In the genomic region with DNA sequence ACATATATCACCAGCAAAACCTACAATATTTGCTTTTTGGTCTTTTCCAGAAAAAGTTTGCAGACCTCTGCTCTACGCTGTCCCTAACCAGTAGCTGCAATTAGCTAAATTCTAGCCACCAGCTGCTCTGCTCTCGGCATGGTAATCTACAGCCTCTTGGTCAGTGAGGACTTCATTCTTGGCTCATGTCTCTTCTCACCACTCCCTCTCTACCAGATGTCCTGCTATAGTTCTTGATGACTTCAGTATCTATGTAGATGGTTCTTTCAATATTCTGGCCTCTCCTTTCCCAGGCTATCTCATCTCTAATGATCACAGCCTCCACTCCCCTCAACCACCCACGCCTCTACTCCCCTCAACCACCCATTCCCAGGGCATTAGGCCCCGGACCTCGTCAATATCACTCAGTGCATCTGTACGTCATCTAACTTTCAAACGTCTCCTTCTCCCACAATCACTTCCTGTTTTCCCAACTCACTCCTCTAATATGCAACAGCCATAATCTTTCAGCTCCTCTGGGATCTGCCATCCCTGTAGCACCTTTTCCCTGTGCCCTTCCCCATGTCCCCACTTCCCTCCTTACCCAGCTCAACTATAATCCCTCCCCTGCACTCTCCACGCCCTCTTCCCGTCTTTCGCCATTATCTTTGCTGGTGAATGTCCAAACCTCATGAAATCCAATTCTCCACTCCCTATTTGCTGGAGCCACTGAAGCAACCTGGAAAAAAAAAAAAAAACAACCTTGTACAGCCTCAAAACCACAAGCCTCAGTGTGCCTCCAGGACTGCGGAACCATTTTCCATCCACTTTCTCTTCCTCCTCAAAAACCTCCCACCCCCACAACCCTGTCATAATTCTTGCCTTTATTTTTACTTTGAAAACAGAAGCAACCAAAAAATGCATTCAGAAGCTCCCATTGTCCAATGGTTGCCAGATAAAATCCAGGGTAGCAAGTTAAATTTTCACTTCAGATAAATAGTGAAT, we compare ENCODE assay signal across 1 cellular context.
TF ChIP-seq lines count a peak whose summit lies in the region.

No MANE protein-coding gene starts in this region.

TF ChIP-seq in K562, 482 proteins besides CTCF, POLR2A, EP300 and RAD21 (continued from another document and continues in another):
- TF ChIP-seq ZNF311 (CRISPR knock-in tag; IDR thresholded peaks at IDR 0.05) (no peak), CREB1 (IDR thresholded peaks at IDR 0.05) (no peak), CREB1 (CRISPR knock-in tag; IDR thresholded peaks at IDR 0.05) (0 out of 2 replicates have a peak, but pooled peaks have one; percentile 17), TRIM28 (IDR thresholded peaks at IDR 0.05) (no peak), TCFL5 (CRISPR knock-in tag; conservative IDR thresholded peaks at IDR 0.05) (no peak), ZNF780A (CRISPR knock-in tag; IDR thresholded peaks at IDR 0.05) (no peak), ZNF23 (CRISPR knock-in tag; IDR thresholded peaks at IDR 0.05) (no peak), MEF2D (tag; conservative IDR thresholded peaks at IDR 0.05; ENCODE audit: low read depth) (peak; percentile 58; the same call in 1 of the 2 replicates), EGR1 (conservative IDR thresholded peaks at IDR 0.05) (peak; percentile 92), SNIP1 (IDR thresholded peaks at IDR 0.05; ENCODE audit: low read depth) (no peak), NONO (IDR thresholded peaks at IDR 0.05; ENCODE audit: low read depth in 2 of 2, low read length in 1 of 2) (no peak), PRMT5 (CRISPR knock-in tag; IDR thresholded peaks at IDR 0.05) (no peak), HNRNPUL1 (IDR thresholded peaks at IDR 0.05; ENCODE audit: low read length) (no peak), RBM17 (IDR thresholded peaks at IDR 0.05; ENCODE audit: borderline replicate concordance, low read depth, low read length) (no peak), ZNF3 (CRISPR knock-in tag; IDR thresholded peaks at IDR 0.05) (no peak), MCM5 (IDR thresholded peaks at IDR 0.05; ENCODE audit: low read depth) (no peak), MTA1 (IDR thresholded peaks at IDR 0.05; ENCODE audit: borderline replicate concordance) (no peak), NBN (IDR thresholded peaks at IDR 0.05; ENCODE audit: low read depth) (no peak)
- TF ChIP-seq, protein P1, sequence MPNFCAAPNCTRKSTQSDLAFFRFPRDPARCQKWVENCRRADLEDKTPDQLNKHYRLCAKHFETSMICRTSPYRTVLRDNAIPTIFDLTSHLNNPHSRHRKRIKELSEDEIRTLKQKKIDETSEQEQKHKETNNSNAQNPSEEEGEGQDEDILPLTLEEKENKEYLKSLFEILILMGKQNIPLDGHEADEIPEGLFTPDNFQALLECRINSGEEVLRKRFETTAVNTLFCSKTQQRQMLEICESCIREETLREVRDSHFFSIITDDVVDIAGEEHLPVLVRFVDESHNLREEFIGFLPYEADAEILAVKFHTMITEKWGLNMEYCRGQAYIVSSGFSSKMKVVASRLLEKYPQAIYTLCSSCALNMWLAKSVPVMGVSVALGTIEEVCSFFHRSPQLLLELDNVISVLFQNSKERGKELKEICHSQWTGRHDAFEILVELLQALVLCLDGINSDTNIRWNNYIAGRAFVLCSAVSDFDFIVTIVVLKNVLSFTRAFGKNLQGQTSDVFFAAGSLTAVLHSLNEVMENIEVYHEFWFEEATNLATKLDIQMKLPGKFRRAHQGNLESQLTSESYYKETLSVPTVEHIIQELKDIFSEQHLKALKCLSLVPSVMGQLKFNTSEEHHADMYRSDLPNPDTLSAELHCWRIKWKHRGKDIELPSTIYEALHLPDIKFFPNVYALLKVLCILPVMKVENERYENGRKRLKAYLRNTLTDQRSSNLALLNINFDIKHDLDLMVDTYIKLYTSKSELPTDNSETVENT (CRISPR knock-in tag; IDR thresholded peaks at IDR 0.05), result no peak
- TF ChIP-seq, protein P2, sequence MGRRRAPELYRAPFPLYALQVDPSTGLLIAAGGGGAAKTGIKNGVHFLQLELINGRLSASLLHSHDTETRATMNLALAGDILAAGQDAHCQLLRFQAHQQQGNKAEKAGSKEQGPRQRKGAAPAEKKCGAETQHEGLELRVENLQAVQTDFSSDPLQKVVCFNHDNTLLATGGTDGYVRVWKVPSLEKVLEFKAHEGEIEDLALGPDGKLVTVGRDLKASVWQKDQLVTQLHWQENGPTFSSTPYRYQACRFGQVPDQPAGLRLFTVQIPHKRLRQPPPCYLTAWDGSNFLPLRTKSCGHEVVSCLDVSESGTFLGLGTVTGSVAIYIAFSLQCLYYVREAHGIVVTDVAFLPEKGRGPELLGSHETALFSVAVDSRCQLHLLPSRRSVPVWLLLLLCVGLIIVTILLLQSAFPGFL (CRISPR knock-in tag; IDR thresholded peaks at IDR 0.05), result no peak
- TF ChIP-seq, protein P3, sequence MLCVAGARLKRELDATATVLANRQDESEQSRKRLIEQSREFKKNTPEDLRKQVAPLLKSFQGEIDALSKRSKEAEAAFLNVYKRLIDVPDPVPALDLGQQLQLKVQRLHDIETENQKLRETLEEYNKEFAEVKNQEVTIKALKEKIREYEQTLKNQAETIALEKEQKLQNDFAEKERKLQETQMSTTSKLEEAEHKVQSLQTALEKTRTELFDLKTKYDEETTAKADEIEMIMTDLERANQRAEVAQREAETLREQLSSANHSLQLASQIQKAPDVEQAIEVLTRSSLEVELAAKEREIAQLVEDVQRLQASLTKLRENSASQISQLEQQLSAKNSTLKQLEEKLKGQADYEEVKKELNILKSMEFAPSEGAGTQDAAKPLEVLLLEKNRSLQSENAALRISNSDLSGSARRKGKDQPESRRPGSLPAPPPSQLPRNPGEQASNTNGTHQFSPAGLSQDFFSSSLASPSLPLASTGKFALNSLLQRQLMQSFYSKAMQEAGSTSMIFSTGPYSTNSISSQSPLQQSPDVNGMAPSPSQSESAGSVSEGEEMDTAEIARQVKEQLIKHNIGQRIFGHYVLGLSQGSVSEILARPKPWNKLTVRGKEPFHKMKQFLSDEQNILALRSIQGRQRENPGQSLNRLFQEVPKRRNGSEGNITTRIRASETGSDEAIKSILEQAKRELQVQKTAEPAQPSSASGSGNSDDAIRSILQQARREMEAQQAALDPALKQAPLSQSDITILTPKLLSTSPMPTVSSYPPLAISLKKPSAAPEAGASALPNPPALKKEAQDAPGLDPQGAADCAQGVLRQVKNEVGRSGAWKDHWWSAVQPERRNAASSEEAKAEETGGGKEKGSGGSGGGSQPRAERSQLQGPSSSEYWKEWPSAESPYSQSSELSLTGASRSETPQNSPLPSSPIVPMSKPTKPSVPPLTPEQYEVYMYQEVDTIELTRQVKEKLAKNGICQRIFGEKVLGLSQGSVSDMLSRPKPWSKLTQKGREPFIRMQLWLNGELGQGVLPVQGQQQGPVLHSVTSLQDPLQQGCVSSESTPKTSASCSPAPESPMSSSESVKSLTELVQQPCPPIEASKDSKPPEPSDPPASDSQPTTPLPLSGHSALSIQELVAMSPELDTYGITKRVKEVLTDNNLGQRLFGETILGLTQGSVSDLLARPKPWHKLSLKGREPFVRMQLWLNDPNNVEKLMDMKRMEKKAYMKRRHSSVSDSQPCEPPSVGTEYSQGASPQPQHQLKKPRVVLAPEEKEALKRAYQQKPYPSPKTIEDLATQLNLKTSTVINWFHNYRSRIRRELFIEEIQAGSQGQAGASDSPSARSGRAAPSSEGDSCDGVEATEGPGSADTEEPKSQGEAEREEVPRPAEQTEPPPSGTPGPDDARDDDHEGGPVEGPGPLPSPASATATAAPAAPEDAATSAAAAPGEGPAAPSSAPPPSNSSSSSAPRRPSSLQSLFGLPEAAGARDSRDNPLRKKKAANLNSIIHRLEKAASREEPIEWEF (CRISPR knock-in tag; IDR thresholded peaks at IDR 0.05), result peak; percentile 22; the same call in 1 of the 2 replicates
- TF ChIP-seq, protein P4, sequence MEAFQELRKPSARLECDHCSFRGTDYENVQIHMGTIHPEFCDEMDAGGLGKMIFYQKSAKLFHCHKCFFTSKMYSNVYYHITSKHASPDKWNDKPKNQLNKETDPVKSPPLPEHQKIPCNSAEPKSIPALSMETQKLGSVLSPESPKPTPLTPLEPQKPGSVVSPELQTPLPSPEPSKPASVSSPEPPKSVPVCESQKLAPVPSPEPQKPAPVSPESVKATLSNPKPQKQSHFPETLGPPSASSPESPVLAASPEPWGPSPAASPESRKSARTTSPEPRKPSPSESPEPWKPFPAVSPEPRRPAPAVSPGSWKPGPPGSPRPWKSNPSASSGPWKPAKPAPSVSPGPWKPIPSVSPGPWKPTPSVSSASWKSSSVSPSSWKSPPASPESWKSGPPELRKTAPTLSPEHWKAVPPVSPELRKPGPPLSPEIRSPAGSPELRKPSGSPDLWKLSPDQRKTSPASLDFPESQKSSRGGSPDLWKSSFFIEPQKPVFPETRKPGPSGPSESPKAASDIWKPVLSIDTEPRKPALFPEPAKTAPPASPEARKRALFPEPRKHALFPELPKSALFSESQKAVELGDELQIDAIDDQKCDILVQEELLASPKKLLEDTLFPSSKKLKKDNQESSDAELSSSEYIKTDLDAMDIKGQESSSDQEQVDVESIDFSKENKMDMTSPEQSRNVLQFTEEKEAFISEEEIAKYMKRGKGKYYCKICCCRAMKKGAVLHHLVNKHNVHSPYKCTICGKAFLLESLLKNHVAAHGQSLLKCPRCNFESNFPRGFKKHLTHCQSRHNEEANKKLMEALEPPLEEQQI (IDR thresholded peaks at IDR 0.05), result no peak
- TF ChIP-seq, protein P5, sequence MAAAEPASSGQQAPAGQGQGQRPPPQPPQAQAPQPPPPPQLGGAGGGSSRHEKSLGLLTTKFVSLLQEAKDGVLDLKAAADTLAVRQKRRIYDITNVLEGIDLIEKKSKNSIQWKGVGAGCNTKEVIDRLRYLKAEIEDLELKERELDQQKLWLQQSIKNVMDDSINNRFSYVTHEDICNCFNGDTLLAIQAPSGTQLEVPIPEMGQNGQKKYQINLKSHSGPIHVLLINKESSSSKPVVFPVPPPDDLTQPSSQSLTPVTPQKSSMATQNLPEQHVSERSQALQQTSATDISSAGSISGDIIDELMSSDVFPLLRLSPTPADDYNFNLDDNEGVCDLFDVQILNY (CRISPR knock-in tag; IDR thresholded peaks at IDR 0.05), result no peak
- TF ChIP-seq, protein P6, sequence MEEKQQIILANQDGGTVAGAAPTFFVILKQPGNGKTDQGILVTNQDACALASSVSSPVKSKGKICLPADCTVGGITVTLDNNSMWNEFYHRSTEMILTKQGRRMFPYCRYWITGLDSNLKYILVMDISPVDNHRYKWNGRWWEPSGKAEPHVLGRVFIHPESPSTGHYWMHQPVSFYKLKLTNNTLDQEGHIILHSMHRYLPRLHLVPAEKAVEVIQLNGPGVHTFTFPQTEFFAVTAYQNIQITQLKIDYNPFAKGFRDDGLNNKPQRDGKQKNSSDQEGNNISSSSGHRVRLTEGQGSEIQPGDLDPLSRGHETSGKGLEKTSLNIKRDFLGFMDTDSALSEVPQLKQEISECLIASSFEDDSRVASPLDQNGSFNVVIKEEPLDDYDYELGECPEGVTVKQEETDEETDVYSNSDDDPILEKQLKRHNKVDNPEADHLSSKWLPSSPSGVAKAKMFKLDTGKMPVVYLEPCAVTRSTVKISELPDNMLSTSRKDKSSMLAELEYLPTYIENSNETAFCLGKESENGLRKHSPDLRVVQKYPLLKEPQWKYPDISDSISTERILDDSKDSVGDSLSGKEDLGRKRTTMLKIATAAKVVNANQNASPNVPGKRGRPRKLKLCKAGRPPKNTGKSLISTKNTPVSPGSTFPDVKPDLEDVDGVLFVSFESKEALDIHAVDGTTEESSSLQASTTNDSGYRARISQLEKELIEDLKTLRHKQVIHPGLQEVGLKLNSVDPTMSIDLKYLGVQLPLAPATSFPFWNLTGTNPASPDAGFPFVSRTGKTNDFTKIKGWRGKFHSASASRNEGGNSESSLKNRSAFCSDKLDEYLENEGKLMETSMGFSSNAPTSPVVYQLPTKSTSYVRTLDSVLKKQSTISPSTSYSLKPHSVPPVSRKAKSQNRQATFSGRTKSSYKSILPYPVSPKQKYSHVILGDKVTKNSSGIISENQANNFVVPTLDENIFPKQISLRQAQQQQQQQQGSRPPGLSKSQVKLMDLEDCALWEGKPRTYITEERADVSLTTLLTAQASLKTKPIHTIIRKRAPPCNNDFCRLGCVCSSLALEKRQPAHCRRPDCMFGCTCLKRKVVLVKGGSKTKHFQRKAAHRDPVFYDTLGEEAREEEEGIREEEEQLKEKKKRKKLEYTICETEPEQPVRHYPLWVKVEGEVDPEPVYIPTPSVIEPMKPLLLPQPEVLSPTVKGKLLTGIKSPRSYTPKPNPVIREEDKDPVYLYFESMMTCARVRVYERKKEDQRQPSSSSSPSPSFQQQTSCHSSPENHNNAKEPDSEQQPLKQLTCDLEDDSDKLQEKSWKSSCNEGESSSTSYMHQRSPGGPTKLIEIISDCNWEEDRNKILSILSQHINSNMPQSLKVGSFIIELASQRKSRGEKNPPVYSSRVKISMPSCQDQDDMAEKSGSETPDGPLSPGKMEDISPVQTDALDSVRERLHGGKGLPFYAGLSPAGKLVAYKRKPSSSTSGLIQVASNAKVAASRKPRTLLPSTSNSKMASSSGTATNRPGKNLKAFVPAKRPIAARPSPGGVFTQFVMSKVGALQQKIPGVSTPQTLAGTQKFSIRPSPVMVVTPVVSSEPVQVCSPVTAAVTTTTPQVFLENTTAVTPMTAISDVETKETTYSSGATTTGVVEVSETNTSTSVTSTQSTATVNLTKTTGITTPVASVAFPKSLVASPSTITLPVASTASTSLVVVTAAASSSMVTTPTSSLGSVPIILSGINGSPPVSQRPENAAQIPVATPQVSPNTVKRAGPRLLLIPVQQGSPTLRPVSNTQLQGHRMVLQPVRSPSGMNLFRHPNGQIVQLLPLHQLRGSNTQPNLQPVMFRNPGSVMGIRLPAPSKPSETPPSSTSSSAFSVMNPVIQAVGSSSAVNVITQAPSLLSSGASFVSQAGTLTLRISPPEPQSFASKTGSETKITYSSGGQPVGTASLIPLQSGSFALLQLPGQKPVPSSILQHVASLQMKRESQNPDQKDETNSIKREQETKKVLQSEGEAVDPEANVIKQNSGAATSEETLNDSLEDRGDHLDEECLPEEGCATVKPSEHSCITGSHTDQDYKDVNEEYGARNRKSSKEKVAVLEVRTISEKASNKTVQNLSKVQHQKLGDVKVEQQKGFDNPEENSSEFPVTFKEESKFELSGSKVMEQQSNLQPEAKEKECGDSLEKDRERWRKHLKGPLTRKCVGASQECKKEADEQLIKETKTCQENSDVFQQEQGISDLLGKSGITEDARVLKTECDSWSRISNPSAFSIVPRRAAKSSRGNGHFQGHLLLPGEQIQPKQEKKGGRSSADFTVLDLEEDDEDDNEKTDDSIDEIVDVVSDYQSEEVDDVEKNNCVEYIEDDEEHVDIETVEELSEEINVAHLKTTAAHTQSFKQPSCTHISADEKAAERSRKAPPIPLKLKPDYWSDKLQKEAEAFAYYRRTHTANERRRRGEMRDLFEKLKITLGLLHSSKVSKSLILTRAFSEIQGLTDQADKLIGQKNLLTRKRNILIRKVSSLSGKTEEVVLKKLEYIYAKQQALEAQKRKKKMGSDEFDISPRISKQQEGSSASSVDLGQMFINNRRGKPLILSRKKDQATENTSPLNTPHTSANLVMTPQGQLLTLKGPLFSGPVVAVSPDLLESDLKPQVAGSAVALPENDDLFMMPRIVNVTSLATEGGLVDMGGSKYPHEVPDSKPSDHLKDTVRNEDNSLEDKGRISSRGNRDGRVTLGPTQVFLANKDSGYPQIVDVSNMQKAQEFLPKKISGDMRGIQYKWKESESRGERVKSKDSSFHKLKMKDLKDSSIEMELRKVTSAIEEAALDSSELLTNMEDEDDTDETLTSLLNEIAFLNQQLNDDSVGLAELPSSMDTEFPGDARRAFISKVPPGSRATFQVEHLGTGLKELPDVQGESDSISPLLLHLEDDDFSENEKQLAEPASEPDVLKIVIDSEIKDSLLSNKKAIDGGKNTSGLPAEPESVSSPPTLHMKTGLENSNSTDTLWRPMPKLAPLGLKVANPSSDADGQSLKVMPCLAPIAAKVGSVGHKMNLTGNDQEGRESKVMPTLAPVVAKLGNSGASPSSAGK (IDR thresholded peaks at IDR 0.05), result peak; percentile 66
- TF ChIP-seq, protein P7, sequence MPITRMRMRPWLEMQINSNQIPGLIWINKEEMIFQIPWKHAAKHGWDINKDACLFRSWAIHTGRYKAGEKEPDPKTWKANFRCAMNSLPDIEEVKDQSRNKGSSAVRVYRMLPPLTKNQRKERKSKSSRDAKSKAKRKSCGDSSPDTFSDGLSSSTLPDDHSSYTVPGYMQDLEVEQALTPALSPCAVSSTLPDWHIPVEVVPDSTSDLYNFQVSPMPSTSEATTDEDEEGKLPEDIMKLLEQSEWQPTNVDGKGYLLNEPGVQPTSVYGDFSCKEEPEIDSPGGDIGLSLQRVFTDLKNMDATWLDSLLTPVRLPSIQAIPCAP (CRISPR knock-in tag; IDR thresholded peaks at IDR 0.05; ENCODE audit: borderline replicate concordance), result no peak
